ENCODE assay signal across 8 cellular contexts in the genomic region with DNA sequence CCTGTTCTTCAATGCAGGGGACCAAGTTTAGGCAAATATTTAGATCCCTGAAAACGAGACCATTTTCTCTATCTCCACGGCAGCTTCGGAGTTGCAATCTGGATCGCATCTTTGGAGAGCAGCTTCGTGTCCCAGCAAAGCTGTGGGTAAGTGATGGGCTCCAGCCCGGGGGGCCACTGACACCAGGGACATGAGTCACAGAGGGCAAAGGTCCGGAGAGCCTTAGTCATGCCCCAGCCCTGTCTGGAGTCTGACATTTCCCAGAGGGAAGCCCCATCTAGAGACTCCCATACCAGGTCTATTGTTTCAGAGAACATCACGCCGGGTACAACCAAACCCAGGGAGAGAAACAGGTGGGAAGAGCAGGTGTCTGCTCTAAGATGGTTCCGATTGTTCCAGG.
DNase-seq lines count a peak whose midpoint lies in the region; ATAC-seq, FAIRE-seq and TF ChIP-seq lines count a peak whose summit lies in the region.

No MANE protein-coding gene starts in this region.

- no peak overlapping the region for H4K91ac ChIP-seq in neuronal stem cell (ENCODE audit: low read depth, low read length, poor library complexity)

- H3K4me1 ChIP-seq in PC-3 (ENCODE audit: insufficient read depth, low read length) (peaks cover 30% of the 10 kb centered on the region), endothelial cell of umbilical vein (ENCODE audit: control insufficient read depth, extremely low read depth, insufficient read depth, low read length) (peaks cover 20% of the 10 kb centered on the region), neuronal stem cell (ENCODE audit: control insufficient read depth in 2 of 2, insufficient read depth in 1 of 2, low read depth in 1 of 2, low read length in 2 of 2) (peaks cover 13 to 15% of the 10 kb centered on the region in 2 donors)

- H3K4me2 ChIP-seq in PC-3 (ENCODE audit: low read length) (peak overlapping the region; percentile 80), endothelial cell of umbilical vein (ENCODE audit: insufficient read depth, low read length) (peak overlapping the region; percentile 56), neuronal stem cell (ENCODE audit: insufficient read depth, low read length, poor library complexity, severe bottlenecking) (no peak overlapping the region)

- no peaks in the 10 kb centered on the region for H3K27me3 ChIP-seq in BJ (ENCODE audit: control insufficient read depth, insufficient read depth, low read length)
- no peaks in the 10 kb centered on the region for H3K27me3 ChIP-seq in PC-3 (ENCODE audit: low read length)
- no peaks in the 10 kb centered on the region for H3K27me3 ChIP-seq in endothelial cell of umbilical vein (ENCODE audit: control insufficient read depth in 2 of 2, insufficient read depth in 2 of 2, low read length in 2 of 2)
- no peaks in the 10 kb centered on the region for H3K27me3 ChIP-seq in neuronal stem cell (ENCODE audit: control insufficient read depth in 3 of 3, insufficient read depth in 3 of 3, low read depth in 1 of 3, low read length in 3 of 3)

- peaks cover 5% of the 10 kb centered on the region for H3F3A ChIP-seq in PC-3 (ENCODE audit: low read length, unreplicated experiment)

- H3K4me3 ChIP-seq in BJ (ENCODE audit: low read depth, low read length), result no peak overlapping the region
- peak overlapping the region; percentile 5 for H3K4me3 ChIP-seq in PC-3 (ENCODE audit: low read length)
- H3K4me3 ChIP-seq in endothelial cell of umbilical vein (replicated peaks in 1 of 3; ENCODE audit: insufficient read depth in 1 of 3, low read depth in 1 of 3, low read length in 3 of 3), result no peak overlapping the region
- H3K4me3 ChIP-seq in neuronal stem cell (ENCODE audit: low read length in 2 of 2), result no peak overlapping the region

- no peak overlapping the region for H2BK15ac ChIP-seq in neuronal stem cell (ENCODE audit: low read length)

- H3K9me2 ChIP-seq in PC-3 (replicated peaks; ENCODE audit: low read length), result no peaks in the 10 kb centered on the region

- no peak overlapping the region for H3K23ac ChIP-seq in neuronal stem cell (ENCODE audit: low read depth, low read length, poor library complexity)

- DNase-seq in BJ (ENCODE audit: low read depth) (peak; percentile 28), PC-3 (peak; percentile 94), endothelial cell of umbilical vein (ENCODE audit: low read depth, low spot score) (peak; percentile 92), neuronal stem cell (ENCODE audit: low spot score) (no peak), NCI-H1436 (lab: John Stamatoyannopoulos, UW) (no peak), SHP77 treated with DMSO at 0.1 percent for 48 hours (lab: John Stamatoyannopoulos, UW) (no peak), NCI-H146 treated with DMSO at 0.1 percent for 48 hours (lab: John Stamatoyannopoulos, UW; ENCODE audit: unreplicated experiment) (no peak)

- H3K9ac ChIP-seq in PC-3 (ENCODE audit: low read length) (peak overlapping the region; percentile 54), endothelial cell of umbilical vein (replicated peaks; ENCODE audit: extremely low read depth, insufficient read depth, low read length) (peak overlapping the region; percentile 54), neuronal stem cell (ENCODE audit: low read depth, low read length, poor library complexity) (no peak overlapping the region)

- no peak overlapping the region for H4K8ac ChIP-seq in neuronal stem cell (ENCODE audit: low read depth, low read length)

- H3K36me3 ChIP-seq in BJ (ENCODE audit: control insufficient read depth, insufficient read depth, low read length) (no peaks in the 10 kb centered on the region), PC-3 (ENCODE audit: low read depth, low read length) (no peaks in the 10 kb centered on the region), endothelial cell of umbilical vein (ENCODE audit: control insufficient read depth in 2 of 2, extremely low read depth in 1 of 2, insufficient read depth in 2 of 2, low read length in 2 of 2) (no peaks in the 10 kb centered on the region), neuronal stem cell (replicated peaks in 1 of 2; ENCODE audit: control insufficient read depth in 2 of 2, insufficient read depth in 2 of 2, low read length in 2 of 2) (no peaks in the 10 kb centered on the region)

- H3K27ac ChIP-seq in PC-3 (ENCODE audit: low read length) (peak overlapping the region; percentile 80), endothelial cell of umbilical vein (ENCODE audit: insufficient read depth, low read depth, low read length) (peak overlapping the region; percentile 83), neuronal stem cell (replicated peaks; ENCODE audit: low read length) (no peak overlapping the region)

- no peaks in the 10 kb centered on the region for H3K9me1 ChIP-seq in endothelial cell of umbilical vein (replicated peaks; ENCODE audit: control insufficient read depth, extremely low read depth, insufficient read depth, low read length)

- CTCF ChIA-PET in BJ (lab: Yijun Ruan, JAX), result interaction anchor here (1.0 to 1.4 kb wide), 5 partner anchors 9 to 459 kb away, joined by 3 to 5 read pairs (median 4); no protein-coding TSS in a partner anchor
- CTCF ChIA-PET in PC-3 (lab: Charles Lee), result interaction anchor here (0.6 to 1.6 kb wide), 6 partner anchors 12 to 783 kb away, joined by 3 to 9 read pairs (median 4); no protein-coding TSS in a partner anchor
- CTCF ChIA-PET in endothelial cell of umbilical vein (lab: Charles Lee), result interaction anchor here (0.9 to 1.8 kb wide), 13 partner anchors 10 to 459 kb away, joined by 3 to 24 read pairs (median 5); a partner anchor contains a TSS

- H2AK5ac ChIP-seq in neuronal stem cell (ENCODE audit: low read depth, low read length), result no peak overlapping the region

- no peak for TF ChIP-seq POLR2A in endothelial cell of umbilical vein (IDR thresholded peaks at IDR 0.05; ENCODE audit: low read depth, low read length)

- H2BK12ac ChIP-seq in neuronal stem cell (ENCODE audit: low read length), result no peak overlapping the region

- ATAC-seq in PC-3 (peak; percentile 75), HG03135 (IDR thresholded peaks at IDR 0.05; ENCODE audit: unreplicated experiment) (no peak)

- intact Hi-C loops in PC-3 (cut with micrococcal nuclease), result loop anchor here (1.0 to 2.0 kb wide), 3 partner anchors 10 to 116 kb away; no protein-coding TSS in a partner anchor
- intact Hi-C loops in endothelial cell of umbilical vein (cut with micrococcal nuclease), result loop anchor here (1.0 to 2.0 kb wide), 8 partner anchors 10 to 185 kb away; a partner anchor contains a TSS

- POLR2A ChIA-PET in BJ (lab: Charles Lee) (interaction anchor here (0.7 kb wide), 1 partner anchor 11 kb away, joined by 5 read pairs; no protein-coding TSS in a partner anchor), PC-3 (lab: Charles Lee; ENCODE audit: unreplicated experiment) (interaction anchor here (1.1 kb wide), 1 partner anchor 10 kb away, joined by 3 read pairs; no protein-coding TSS in a partner anchor), endothelial cell of umbilical vein (lab: Charles Lee) (interaction anchor here (0.7 kb wide), 1 partner anchor 74 kb away, joined by 3 read pairs; no protein-coding TSS in a partner anchor)

- no peaks in the 10 kb centered on the region for H4K20me1 ChIP-seq in PC-3 (ENCODE audit: low read length)
- no peaks in the 10 kb centered on the region for H4K20me1 ChIP-seq in endothelial cell of umbilical vein (replicated peaks; ENCODE audit: control insufficient read depth, extremely low read depth, insufficient read depth, low read length)

- dilution Hi-C loops in endothelial cell of umbilical vein (cut with MboI; ENCODE audit: extremely low pct_ligation_motif_present, low sequenced_read_pairs), result no loop called here

- H3K9me3 ChIP-seq in PC-3 (ENCODE audit: low read length) (no peaks in the 10 kb centered on the region), endothelial cell of umbilical vein (replicated peaks; ENCODE audit: control insufficient read depth, insufficient read depth, low read length) (no peaks in the 10 kb centered on the region), neuronal stem cell (replicated peaks in 1 of 2; ENCODE audit: control insufficient read depth in 2 of 2, insufficient read depth in 1 of 2, low read depth in 1 of 2, low read length in 2 of 2) (no peaks in the 10 kb centered on the region)

- H2AFZ ChIP-seq in PC-3 (ENCODE audit: low read length) (no peak overlapping the region), endothelial cell of umbilical vein (ENCODE audit: low read depth, low read length) (no peak overlapping the region), neuronal stem cell (ENCODE audit: low read length) (peak overlapping the region; percentile 24)

- H2BK5ac ChIP-seq in neuronal stem cell (ENCODE audit: low read length), result no peak overlapping the region

- FAIRE-seq in endothelial cell of umbilical vein (lab: Jason Lieb, UNC), result peak; percentile 90

- TF ChIP-seq CTCF in BJ (IDR thresholded peaks at IDR 0.05; ENCODE audit: insufficient read depth, low read depth, low read length) (no peak), PC-3 (conservative IDR thresholded peaks at IDR 0.05; ENCODE audit: low read depth, low read length) (no peak), endothelial cell of umbilical vein (IDR thresholded peaks at IDR 0.05; ENCODE audit: extremely low read depth in 1 of 2, insufficient read depth in 1 of 2, low read depth in 1 of 2, low read length in 2 of 2) (no peak)

- no peak overlapping the region for H2BK120ac ChIP-seq in neuronal stem cell (ENCODE audit: low read depth, low read length)

- BruUV-seq in PC-3 (replicated peaks; lab: Mats Ljungman, UMichigan), result no TSS peak
- BruUV-seq in endothelial cell of umbilical vein (replicated peaks; lab: Mats Ljungman, UMichigan), result TSS peak; percentile 55

- no CpG with 5 or more reads among the region's 10 CpGs for WGBS in neuronal stem cell (ENCODE audit: extremely low coverage in 2 of 2, insufficient read length in 2 of 2, insufficient replicate concordance in 1 of 2), 2 donors

- H3K18ac ChIP-seq in neuronal stem cell (ENCODE audit: low read length), result no peak overlapping the region

- no peaks in the 10 kb centered on the region for H3K79me1 ChIP-seq in neuronal stem cell (ENCODE audit: low read depth, low read length)

- no peak overlapping the region for H3K14ac ChIP-seq in neuronal stem cell (ENCODE audit: low read length)

- H3K79me2 ChIP-seq in PC-3 (ENCODE audit: low read length) (no peaks in the 10 kb centered on the region), endothelial cell of umbilical vein (ENCODE audit: control insufficient read depth, insufficient read depth, low read length) (no peaks in the 10 kb centered on the region)

- H3K4ac ChIP-seq in neuronal stem cell (ENCODE audit: low read length), result no peak overlapping the region

TF ChIP-seq in endothelial cell of umbilical vein, 7 proteins besides CTCF, POLR2A, EP300 and RAD21:
- peak; percentile 67 for TF ChIP-seq JUN (IDR thresholded peaks at IDR 0.05; ENCODE audit: borderline replicate concordance, insufficient read depth, insufficient read length, low read depth)
- TF ChIP-seq POLR2AphosphoS5 (IDR thresholded peaks at IDR 0.05; ENCODE audit: insufficient read depth, low read depth, low read length), result peak; percentile 9
- no peak for TF ChIP-seq GATA2 (IDR thresholded peaks at IDR 0.05; ENCODE audit: insufficient read depth, insufficient read length, low read depth, low read length)
- TF ChIP-seq FOS (IDR thresholded peaks at IDR 0.05; ENCODE audit: borderline replicate concordance, insufficient read depth, low read length), result peak; percentile 83
TF ChIP-seq in endothelial cell of umbilical vein: peak in this region for 3.

Comparison
In these comparisons a context has a peak if more than half of its experiments do, and no peak if none do; other contexts are left out.
1. DNase-seq: peak in BJ (single experiment), PC-3 (single experiment) and endothelial cell of umbilical vein (single experiment); none in neuronal stem cell (single experiment), NCI-H1436 (single experiment), SHP77 treated with DMSO at 0.1 percent for 48 hours (single experiment) and NCI-H146 treated with DMSO at 0.1 percent for 48 hours (single experiment).